27 cellular contexts compared by ENCODE assay signal in genomic region chr14:61646366-61647101, GRCh38. TPM values are rescaled to one million over a fixed set of nuclear protein-coding genes. Genes with fewer than 3 reads are reported as not detected.
DNase-seq lines count a peak whose midpoint lies in the region; TF ChIP-seq lines count a peak whose summit lies in the region.
"Had no signal": no experiment of that assay in that cellular context is flagged by ENCODE, and none has a peak within 500 bp of the region (broad histone marks: within the 10 kb centered on the region; RNA-seq: fewer than 3 reads in every experiment).

No MANE protein-coding gene starts in this region.

- H3K4me3 ChIP-seq in breast epithelium = no peak overlapping the region
- H3K4me3 ChIP-seq in mammary epithelial cell (replicated peaks in 1 of 3; ENCODE audit: insufficient read depth in 1 of 3, low read depth in 2 of 3, low read length in 3 of 3) = no peak overlapping the region
- no peak overlapping the region for H3K4me3 ChIP-seq in H7 (ENCODE audit: insufficient read depth, low read depth, low read length)
- no peak overlapping the region for H3K4me3 ChIP-seq in SJCRH30
- H3K4me3 ChIP-seq: Peyer's patch had no signal

- H3K27ac Mint-ChIP-seq in MCF 10A (ENCODE audit: low read depth, unreplicated experiment) = no peak overlapping the region
- H3K27ac Mint-ChIP-seq: activated CD8-positive, alpha-beta T cell treated with anti-CD3 and anti-CD28 coated beads, Interleukin-2, amount 10 ng/mL, durations not matched to agents 7 days and 5 days; activated T-helper 2 cell treated with anti-CD3 and anti-CD28 coated beads, Interferon-gamma antibody, Interleukin-2, Interleukin-4, amounts not matched to agents 10 μg/mL and 5 μg/mL and 100 μg/mL, durations not matched to agents 14 hours and 24 hours and 36 hours; type B pancreatic cell had no signal

- TF ChIP-seq CTCF in MCF 10A (IDR thresholded peaks at IDR 0.05; ENCODE audit: unreplicated experiment) = no peak
- no peak for TF ChIP-seq CTCF in breast epithelium (IDR thresholded peaks at IDR 0.05)
- TF ChIP-seq CTCF in mammary epithelial cell (conservative IDR thresholded peaks at IDR 0.05 in 1 of 2, IDR thresholded peaks at IDR 0.05 in 1 of 2; ENCODE audit: extremely low read depth in 1 of 2, insufficient read depth in 1 of 2, low read depth in 1 of 2, low read length in 2 of 2) = no peak

- H3K27me3 ChIP-seq in breast epithelium (no peaks in the 10 kb centered on the region), mammary epithelial cell (ENCODE audit: insufficient read depth, low read length) (no peaks in the 10 kb centered on the region), H7 (ENCODE audit: control insufficient read depth, insufficient read depth, low read length) (no peaks in the 10 kb centered on the region), SJCRH30 (no peaks in the 10 kb centered on the region)
- H3K27me3 ChIP-seq: Peyer's patch had no signal

- dilution Hi-C loops in mammary epithelial cell (cut with HindIII; ENCODE audit: low sequenced_read_pairs) = no loop called here

- CTCF ChIA-PET in MCF 10A (lab: Yijun Ruan, JAX) (no interaction called here), mammary epithelial cell (lab: Charles Lee; ENCODE audit: low non-redundant PET) (no interaction called here)

- H3K4me1 ChIP-seq in breast epithelium (no peaks in the 10 kb centered on the region), mammary epithelial cell (ENCODE audit: insufficient read depth, low read length) (peaks cover 25% of the 10 kb centered on the region), SJCRH30 (peaks cover 11% of the 10 kb centered on the region)
- H3K4me1 ChIP-seq: Peyer's patch had no signal

- no peaks in the 10 kb centered on the region for H4K20me1 ChIP-seq in mammary epithelial cell (ENCODE audit: insufficient read depth, low read length)

- peaks cover 49% of the 10 kb centered on the region for H3K4me1 Mint-ChIP-seq in MCF 10A (ENCODE audit: insufficient read depth, unreplicated experiment)

- intact Hi-C loops in MCF 10A (cut with micrococcal nuclease) = no loop called here
- intact Hi-C loops in breast epithelium (cut with DNase I; ENCODE audit: low total_unique reads) = no loop called here
- intact Hi-C loops in mammary epithelial cell (cut with micrococcal nuclease) = loop anchor here (2.0 to 5.0 kb wide), 2 partner anchors 48 to 119 kb away; partner anchors contain the start of gene HIF1A

- H3K9me3 Mint-ChIP-seq in MCF 10A (ENCODE audit: unreplicated experiment) = no peaks in the 10 kb centered on the region
- H3K9me3 Mint-ChIP-seq: activated T-helper 2 cell treated with anti-CD3 and anti-CD28 coated beads, Interferon-gamma antibody, Interleukin-2, Interleukin-4, amounts not matched to agents 10 μg/mL and 5 μg/mL and 100 μg/mL, durations not matched to agents 14 hours and 24 hours and 36 hours; type B pancreatic cell had no signal

- H3K79me2 ChIP-seq in mammary epithelial cell (ENCODE audit: insufficient read depth, low read length) = no peaks in the 10 kb centered on the region

- H3K36me3 Mint-ChIP-seq in MCF 10A (ENCODE audit: insufficient read depth, unreplicated experiment) = no peaks in the 10 kb centered on the region
- H3K36me3 Mint-ChIP-seq: type B pancreatic cell had no signal

- H3K4me3 Mint-ChIP-seq in MCF 10A (ENCODE audit: unreplicated experiment) = no peak overlapping the region
- H3K4me3 Mint-ChIP-seq: activated CD8-positive, alpha-beta T cell treated with anti-CD3 and anti-CD28 coated beads, Interleukin-2, amount 10 ng/mL, durations not matched to agents 7 days and 5 days; type B pancreatic cell had no signal

- DNase-seq in MCF 10A (ENCODE audit: unreplicated experiment) = peak; percentile 66
- no peak for DNase-seq in breast epithelium (ENCODE audit: low spot score in 2 of 2)
- DNase-seq in mammary epithelial cell = peak; percentile 76
- DNase-seq in fibroblast of peridontal ligament (ENCODE audit: extremely low read depth) = peak; percentile 55
- no peak for DNase-seq in glomerular visceral epithelial cell (ENCODE audit: extremely low spot score)
- no peak for DNase-seq in NCI-H2107 treated with DMSO at 0.1 percent for 48 hours (lab: John Stamatoyannopoulos, UW; ENCODE audit: unreplicated experiment)
- DNase-seq in H7 = no peak
- DNase-seq in SJCRH30 = no peak
- DNase-seq: 8988T; activated CD4-positive, alpha-beta T cell treated with anti-CD3 and anti-CD28 coated beads for 4 hours; activated CD8-positive, alpha-beta T cell treated with anti-CD3 and anti-CD28 coated beads, Interleukin-2, amount 10 ng/mL, durations not matched to agents 7 days and 5 days; activated naive CD4-positive, alpha-beta T cell treated with anti-CD3 and anti-CD28 coated beads, Interleukin-2, amount 50 U/mL, for 16 hours; COR-L47; hippocampal formation; KG1; left cardiac atrium; MM.1S; NCI-H1417; NCI-H2029 treated with DMSO at 0.1 percent for 48 hours; NCI-H345; NCI-H69; Peyer's patch; stimulated activated naive CD4-positive, alpha-beta T cell; T-helper 9 cell had no signal

- POLR2A ChIA-PET in MCF 10A (lab: Yijun Ruan, JAX) = interaction anchor here (0.6 to 1.0 kb wide), 5 partner anchors 15 to 84 kb away, joined by 3 to 4 read pairs (median 3); no protein-coding TSS in a partner anchor

- TF ChIP-seq POLR2A in breast epithelium (IDR thresholded peaks at IDR 0.05) = no peak

- H3K27me3 Mint-ChIP-seq in MCF 10A (ENCODE audit: insufficient read depth, unreplicated experiment) = no peaks in the 10 kb centered on the region

- no peaks in the 10 kb centered on the region for H3K9me3 ChIP-seq in breast epithelium
- no peaks in the 10 kb centered on the region for H3K9me3 ChIP-seq in mammary epithelial cell (replicated peaks; ENCODE audit: insufficient read depth, low read length)
- no peaks in the 10 kb centered on the region for H3K9me3 ChIP-seq in SJCRH30 (replicated peaks)
- H3K9me3 ChIP-seq: Peyer's patch had no signal

- 51% methylated on average over 5 of the region's 5 CpGs for WGBS in mammary epithelial cell (ENCODE audit: low coverage, missing lambda C conversion rate)

- H3K4me2 ChIP-seq in mammary epithelial cell (ENCODE audit: insufficient read depth, low read depth, low read length) = no peak overlapping the region

- in situ Hi-C loops in mammary epithelial cell (cut with MboI; ENCODE audit: low sequenced_read_pairs in 2 of 2) = no loop called here

- H3K36me3 ChIP-seq in breast epithelium = no peaks in the 10 kb centered on the region
- H3K36me3 ChIP-seq in mammary epithelial cell (ENCODE audit: insufficient read depth, low read length) = no peaks in the 10 kb centered on the region
- H3K36me3 ChIP-seq in H7 (replicated peaks; ENCODE audit: control insufficient read depth, insufficient read depth, low read length) = no peaks in the 10 kb centered on the region
- H3K36me3 ChIP-seq in SJCRH30 = no peaks in the 10 kb centered on the region
- H3K36me3 ChIP-seq: Peyer's patch had no signal

- BruUV-seq in MCF 10A (replicated peaks; lab: Mats Ljungman, UMichigan) (no TSS peak), mammary epithelial cell (replicated peaks; lab: Mats Ljungman, UMichigan) (no TSS peak)

- H3K9ac ChIP-seq in mammary epithelial cell (ENCODE audit: insufficient read depth, low read length) = no peak overlapping the region

- no peak overlapping the region for H3K27ac ChIP-seq in breast epithelium
- H3K27ac ChIP-seq in mammary epithelial cell (ENCODE audit: insufficient read depth, low read depth, low read length) = no peak overlapping the region
- H3K27ac ChIP-seq in SJCRH30 = no peak overlapping the region
- H3K27ac ChIP-seq: C4-2B, Peyer's patch had no signal

- no peak overlapping the region for H2AFZ ChIP-seq in mammary epithelial cell (ENCODE audit: low read depth, low read length)

RNA-seq across cellular contexts. Expression of gene HIF1A, which starts 48.8 kb away (rescaled TPM):
- total RNA-seq in MCF 10A (2022) (193 and 202 TPM in 2 replicates), breast epithelium (100 to 1,000 TPM in 1 of 3 donors, 10 to 100 TPM in 2; 64.8 to 104 (median 92.3) TPM), mammary epithelial cell (100 to 1,000 TPM; 227 to 682 TPM)
- polyA plus RNA-seq in mammary epithelial cell = 76.6 TPM
- 178 TPM for polyA minus RNA-seq in mammary epithelial cell
- 181 and 199 TPM in 2 replicates for total RNA-seq in H7 (2014; rRNA removed; shearing (Covaris generic))
- total RNA-seq in SJCRH30 (2014; rRNA removed; shearing (Covaris generic)) = 150 and 163 TPM in 2 replicates

Comparison
In these comparisons a context has a peak if more than half of its experiments do, and no peak if none do; other contexts are left out.
1. DNase-seq: peak in MCF 10A (single experiment), mammary epithelial cell (single experiment) and fibroblast of peridontal ligament (single experiment); none in breast epithelium (0 of 2), glomerular visceral epithelial cell (single experiment), NCI-H2107 treated with DMSO at 0.1 percent for 48 hours (single experiment), H7 (single experiment) and SJCRH30 (0 of 2).